9 cellular contexts compared by ENCODE assay signal in the genomic region with DNA sequence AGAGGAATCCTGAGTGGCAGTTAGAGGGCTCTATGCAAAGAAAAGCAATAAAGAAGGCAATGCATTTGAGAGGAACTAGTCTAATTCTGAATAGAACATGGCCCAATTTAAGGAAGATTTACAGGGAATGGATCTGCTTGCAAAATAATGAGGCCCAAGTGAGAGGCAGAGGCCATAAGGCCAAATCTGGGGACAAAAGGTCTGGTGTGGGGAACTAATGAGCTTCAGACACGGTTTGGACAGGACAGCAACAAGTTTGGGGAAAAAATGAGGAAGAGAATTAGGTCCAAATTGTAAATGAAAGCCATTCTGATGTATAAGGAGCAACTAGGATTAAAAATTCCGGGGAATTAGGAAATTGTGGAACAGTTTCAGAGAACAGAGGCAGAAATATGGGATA.
A peak's percentile ranks its signal among the peaks of the same experiment; 100 is the strongest.
DNase-seq lines count a peak whose midpoint lies in the region; ATAC-seq and TF ChIP-seq lines count a peak whose summit lies in the region.
"Had no signal": no experiment of that assay in that cellular context is flagged by ENCODE, and none has a peak within 500 bp of the region (broad histone marks: within the 10 kb centered on the region; RNA-seq: fewer than 3 reads in every experiment).

No MANE protein-coding gene starts in this region.

- ATAC-seq in heart left ventricle: no peak
- ATAC-seq in left cardiac atrium: no peak
- ATAC-seq in upper lobe of right lung: no peak
- ATAC-seq in GM18498 (IDR thresholded peaks at IDR 0.05; ENCODE audit: unreplicated experiment): no peak

- H3K36me3 ChIP-seq in heart left ventricle: peaks cover 0 to 4% (median 0%) of the 10 kb centered on the region in 9 donors
- no peaks in the 10 kb centered on the region for H3K36me3 ChIP-seq in brain microvascular endothelial cell (replicated peaks)
- peaks cover 8% of the 10 kb centered on the region for H3K36me3 ChIP-seq in mesendoderm (ENCODE audit: control insufficient read depth, insufficient read depth, low read length)
- no peaks in the 10 kb centered on the region for H3K36me3 ChIP-seq in upper lobe of right lung

- H3K4me2 ChIP-seq in mesendoderm (ENCODE audit: low read length): peak overlapping the region; percentile 88

- no peak overlapping the region for H2AK5ac ChIP-seq in mesendoderm (ENCODE audit: low read length)

- H3K9ac ChIP-seq in mesendoderm (ENCODE audit: low read length): peak overlapping the region; percentile 94

- no peak for TF ChIP-seq CTCF in heart left ventricle (IDR thresholded peaks at IDR 0.05)
- TF ChIP-seq CTCF in brain microvascular endothelial cell (IDR thresholded peaks at IDR 0.05; ENCODE audit: low read depth, low read length, missing control alignments): no peak
- no peak for TF ChIP-seq CTCF in upper lobe of right lung (IDR thresholded peaks at IDR 0.05)

- DNase-seq in heart left ventricle (no peak), left cardiac atrium (no peak), brain microvascular endothelial cell (no peak), mesendoderm (no peak), upper lobe of right lung (no peak), NCI-H1105 (lab: John Stamatoyannopoulos, UW) (no peak)
- no peak for DNase-seq in activated CD4-positive, alpha-beta T cell treated with anti-CD3 and anti-CD28 coated beads for 48 hours

- H3K18ac ChIP-seq in mesendoderm (ENCODE audit: low read length): peak overlapping the region; percentile 44

- H3K4me3 ChIP-seq in heart left ventricle (peak overlapping the region in 10 of 12 donors; percentile 64 to 99 (median 92)), brain microvascular endothelial cell (ENCODE audit: low read depth, low read length) (peak overlapping the region; percentile 84), mesendoderm (ENCODE audit: low read length) (no peak overlapping the region), upper lobe of right lung (peak overlapping the region; percentile 83)

- in situ Hi-C loops in brain microvascular endothelial cell (cut with HindIII; ENCODE audit: low pct_ligation_motif_present, low sequenced_read_pairs): no loop called here

- no peak overlapping the region for H4K5ac ChIP-seq in mesendoderm (ENCODE audit: low read length)

- no peak for TF ChIP-seq POLR2A in heart left ventricle (IDR thresholded peaks at IDR 0.05)

- peak overlapping the region; percentile 94 for H3K56ac ChIP-seq in mesendoderm (ENCODE audit: low read length)

- intact Hi-C loops in heart left ventricle (cut with DNase I): no loop called here
- intact Hi-C loops in left cardiac atrium (cut with DNase I): no loop called here
- intact Hi-C loops in upper lobe of right lung (cut with DNase I): no loop called here

- no peak overlapping the region for H2BK120ac ChIP-seq in mesendoderm (ENCODE audit: low read depth, low read length)

- H2BK15ac ChIP-seq in mesendoderm (replicated peaks; ENCODE audit: low read depth): no peak overlapping the region

- peaks cover 48% of the 10 kb centered on the region for H3K79me2 ChIP-seq in mesendoderm (ENCODE audit: control insufficient read depth, insufficient read depth, low read length)

- peak overlapping the region in 11 of 12 donors; percentile 18 to 94 (median 85) for H3K27ac ChIP-seq in heart left ventricle
- no peak overlapping the region for H3K27ac ChIP-seq in brain microvascular endothelial cell
- peak overlapping the region; percentile 89 for H3K27ac ChIP-seq in mesendoderm (ENCODE audit: low read depth, low read length)
- H3K27ac ChIP-seq in upper lobe of right lung: no peak overlapping the region
- H3K27ac ChIP-seq: HL-60 had no signal

- 26 to 34% (median 31%) methylated on average over 2 of the region's 2 CpGs for WGBS in heart left ventricle, 4 donors
- WGBS in mesendoderm (ENCODE audit: extremely low coverage, insufficient coverage, low lambda C conversion rate): no CpG with 5 or more reads among the region's 2 CpGs

- H3K4me1 ChIP-seq in heart left ventricle (peaks cover 13 to 69% (median 59%) of the 10 kb centered on the region in 12 donors), mesendoderm (ENCODE audit: control insufficient read depth, low read depth, low read length) (peaks cover 25% of the 10 kb centered on the region), upper lobe of right lung (peaks cover 62% of the 10 kb centered on the region)

- no peak overlapping the region for H2BK5ac ChIP-seq in mesendoderm (ENCODE audit: low read length)

- H3K23ac ChIP-seq in mesendoderm (ENCODE audit: low read length): no peak overlapping the region

- H4K8ac ChIP-seq in mesendoderm (ENCODE audit: low read depth, low read length): no peak overlapping the region

- H3K27me3 ChIP-seq in heart left ventricle (no peaks in the 10 kb centered on the region), brain microvascular endothelial cell (replicated peaks) (no peaks in the 10 kb centered on the region), mesendoderm (ENCODE audit: insufficient read depth, low read length, poor library complexity) (no peaks in the 10 kb centered on the region), upper lobe of right lung (no peaks in the 10 kb centered on the region)

- H3K4ac ChIP-seq in mesendoderm (ENCODE audit: low read depth, low read length): no peak overlapping the region

- H3K79me1 ChIP-seq in mesendoderm (ENCODE audit: low read length): peaks cover 12% of the 10 kb centered on the region

- no peaks in the 10 kb centered on the region for H3K9me3 ChIP-seq in heart left ventricle
- H3K9me3 ChIP-seq in upper lobe of right lung: no peaks in the 10 kb centered on the region

Comparison
In these comparisons a context has a peak if more than half of its experiments do, and no peak if none do; other contexts are left out.
1. H3K27ac ChIP-seq: peak in heart left ventricle (11 of 12) and mesendoderm (single experiment); none in brain microvascular endothelial cell (single experiment) and upper lobe of right lung (single experiment).